Comparison of ENCODE assay signal across 1 cellular context in the genomic region with DNA sequence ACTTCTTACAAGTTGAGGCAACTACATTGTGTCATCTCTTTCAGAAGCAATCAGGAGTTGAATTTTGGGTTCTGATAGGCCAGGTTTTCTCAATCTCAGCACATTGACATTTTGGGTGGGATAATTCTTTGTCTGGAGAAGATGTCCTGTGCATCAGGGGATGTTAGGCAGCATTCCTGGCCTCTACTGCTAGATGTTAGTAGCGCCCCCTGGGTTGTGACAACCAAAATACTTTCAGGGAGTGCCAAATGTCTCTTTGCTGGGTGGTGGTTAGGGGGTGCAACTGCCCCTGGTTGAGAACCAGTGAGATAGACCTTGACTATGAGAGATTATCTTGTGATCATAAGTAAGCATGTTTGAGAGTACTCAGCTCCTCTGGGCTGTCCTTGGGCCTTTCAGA.
TF ChIP-seq lines count a peak whose summit lies in the region.

No MANE protein-coding gene starts in this region.

TF ChIP-seq in K562, 482 proteins besides CTCF, POLR2A, EP300 and RAD21 (continued from another document):
- TF ChIP-seq, protein P1, sequence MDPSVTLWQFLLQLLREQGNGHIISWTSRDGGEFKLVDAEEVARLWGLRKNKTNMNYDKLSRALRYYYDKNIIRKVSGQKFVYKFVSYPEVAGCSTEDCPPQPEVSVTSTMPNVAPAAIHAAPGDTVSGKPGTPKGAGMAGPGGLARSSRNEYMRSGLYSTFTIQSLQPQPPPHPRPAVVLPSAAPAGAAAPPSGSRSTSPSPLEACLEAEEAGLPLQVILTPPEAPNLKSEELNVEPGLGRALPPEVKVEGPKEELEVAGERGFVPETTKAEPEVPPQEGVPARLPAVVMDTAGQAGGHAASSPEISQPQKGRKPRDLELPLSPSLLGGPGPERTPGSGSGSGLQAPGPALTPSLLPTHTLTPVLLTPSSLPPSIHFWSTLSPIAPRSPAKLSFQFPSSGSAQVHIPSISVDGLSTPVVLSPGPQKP (CRISPR knock-in tag; IDR thresholded peaks at IDR 0.05): no peak
- TF ChIP-seq NONO (IDR thresholded peaks at IDR 0.05; ENCODE audit: low read depth in 2 of 2, low read length in 1 of 2) (no peak), SRSF9 (IDR thresholded peaks at IDR 0.05; ENCODE audit: borderline replicate concordance, low read depth, low read length) (no peak), THRAP3 (IDR thresholded peaks at IDR 0.05; ENCODE audit: borderline replicate concordance) (no peak), MIER1 (IDR thresholded peaks at IDR 0.05; ENCODE audit: low read depth) (no peak), SLC30A9 (CRISPR knock-in tag; IDR thresholded peaks at IDR 0.05) (no peak), KHSRP (IDR thresholded peaks at IDR 0.05) (no peak), LEF1 (IDR thresholded peaks at IDR 0.05) (no peak), POLR2B (IDR thresholded peaks at IDR 0.05; ENCODE audit: low read depth, partially characterized antibody) (no peak), COPS2 (conservative IDR thresholded peaks at IDR 0.05) (no peak), RUNX1 (IDR thresholded peaks at IDR 0.05; ENCODE audit: low read depth) (no peak)
- TF ChIP-seq, protein P2, sequence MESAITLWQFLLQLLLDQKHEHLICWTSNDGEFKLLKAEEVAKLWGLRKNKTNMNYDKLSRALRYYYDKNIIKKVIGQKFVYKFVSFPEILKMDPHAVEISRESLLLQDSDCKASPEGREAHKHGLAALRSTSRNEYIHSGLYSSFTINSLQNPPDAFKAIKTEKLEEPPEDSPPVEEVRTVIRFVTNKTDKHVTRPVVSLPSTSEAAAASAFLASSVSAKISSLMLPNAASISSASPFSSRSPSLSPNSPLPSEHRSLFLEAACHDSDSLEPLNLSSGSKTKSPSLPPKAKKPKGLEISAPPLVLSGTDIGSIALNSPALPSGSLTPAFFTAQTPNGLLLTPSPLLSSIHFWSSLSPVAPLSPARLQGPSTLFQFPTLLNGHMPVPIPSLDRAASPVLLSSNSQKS (CRISPR knock-in tag; IDR thresholded peaks at IDR 0.05): no peak
- TF ChIP-seq, protein P3, sequence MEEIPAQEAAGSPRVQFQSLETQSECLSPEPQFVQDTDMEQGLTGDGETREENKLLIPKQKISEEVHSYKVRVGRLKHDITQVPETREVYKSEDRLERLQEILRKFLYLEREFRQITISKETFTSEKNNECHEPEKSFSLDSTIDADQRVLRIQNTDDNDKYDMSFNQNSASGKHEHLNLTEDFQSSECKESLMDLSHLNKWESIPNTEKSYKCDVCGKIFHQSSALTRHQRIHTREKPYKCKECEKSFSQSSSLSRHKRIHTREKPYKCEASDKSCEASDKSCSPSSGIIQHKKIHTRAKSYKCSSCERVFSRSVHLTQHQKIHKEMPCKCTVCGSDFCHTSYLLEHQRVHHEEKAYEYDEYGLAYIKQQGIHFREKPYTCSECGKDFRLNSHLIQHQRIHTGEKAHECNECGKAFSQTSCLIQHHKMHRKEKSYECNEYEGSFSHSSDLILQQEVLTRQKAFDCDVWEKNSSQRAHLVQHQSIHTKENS (CRISPR knock-in tag; IDR thresholded peaks at IDR 0.05): no peak
